1 cellular context compared by ENCODE assay signal in the genomic region with DNA sequence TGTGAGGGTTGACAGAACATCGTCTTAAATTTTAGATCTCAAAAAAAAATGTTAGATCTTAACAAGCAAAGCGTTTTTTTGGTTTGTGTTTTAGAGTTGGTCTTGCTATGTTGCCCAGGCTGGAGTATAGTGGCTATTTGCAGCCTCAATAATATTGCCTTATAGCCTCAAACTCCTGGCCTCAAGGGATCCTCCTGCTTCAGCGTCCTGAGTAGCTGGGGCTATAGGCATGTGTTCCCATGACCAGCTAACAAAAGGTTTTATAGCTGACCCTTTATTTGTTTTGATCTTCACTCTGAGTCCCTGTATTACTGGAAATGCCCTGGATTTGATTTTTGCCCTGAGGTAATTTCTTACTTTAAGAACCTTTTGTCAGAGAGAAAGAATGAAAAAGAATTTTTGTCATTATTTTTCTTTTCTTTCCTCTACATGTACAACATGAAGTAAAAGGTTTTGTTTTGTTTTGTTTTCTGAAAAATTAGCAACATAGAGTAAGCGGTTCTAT.
A peak's percentile ranks its signal among the peaks of the same experiment; 100 is the strongest.
TF ChIP-seq lines count a peak whose summit lies in the region.

No MANE protein-coding gene starts in this region.

TF ChIP-seq in HepG2, 621 proteins besides CTCF, POLR2A, EP300 and RAD21:
- TF ChIP-seq ZNF121 (CRISPR knock-in tag; IDR thresholded peaks at IDR 0.05): 0 out of 2 replicates have a peak, but pooled peaks have one; percentile 13
- no peak for TF ChIP-seq NFKB2 (CRISPR knock-in tag; IDR thresholded peaks at IDR 0.05; ENCODE audit: borderline replicate concordance)
- no peak for TF ChIP-seq ZSCAN20 (CRISPR knock-in tag; IDR thresholded peaks at IDR 0.05; ENCODE audit: borderline replicate concordance)
- TF ChIP-seq RARA (CRISPR knock-in tag; IDR thresholded peaks at IDR 0.05): no peak
- no peak for TF ChIP-seq KMT2B (CRISPR knock-in tag; IDR thresholded peaks at IDR 0.05)
